1 cellular context compared by ENCODE assay signal in genomic region chr2:29119211-29119610, GRCh38.
A peak's percentile ranks its signal among the peaks of the same experiment; 100 is the strongest.
TF ChIP-seq lines count a peak whose summit lies in the region.

No MANE protein-coding gene starts in this region.

TF ChIP-seq in HEK293, 187 proteins besides CTCF, POLR2A, EP300 and RAD21 (continued from another document):
- TF ChIP-seq REST (tag by site-specific recombination; IDR thresholded peaks at IDR 0.05) (no peak), ZNF549 (tag by site-specific recombination; IDR thresholded peaks at IDR 0.05) (no peak)
- TF ChIP-seq, protein P1, sequence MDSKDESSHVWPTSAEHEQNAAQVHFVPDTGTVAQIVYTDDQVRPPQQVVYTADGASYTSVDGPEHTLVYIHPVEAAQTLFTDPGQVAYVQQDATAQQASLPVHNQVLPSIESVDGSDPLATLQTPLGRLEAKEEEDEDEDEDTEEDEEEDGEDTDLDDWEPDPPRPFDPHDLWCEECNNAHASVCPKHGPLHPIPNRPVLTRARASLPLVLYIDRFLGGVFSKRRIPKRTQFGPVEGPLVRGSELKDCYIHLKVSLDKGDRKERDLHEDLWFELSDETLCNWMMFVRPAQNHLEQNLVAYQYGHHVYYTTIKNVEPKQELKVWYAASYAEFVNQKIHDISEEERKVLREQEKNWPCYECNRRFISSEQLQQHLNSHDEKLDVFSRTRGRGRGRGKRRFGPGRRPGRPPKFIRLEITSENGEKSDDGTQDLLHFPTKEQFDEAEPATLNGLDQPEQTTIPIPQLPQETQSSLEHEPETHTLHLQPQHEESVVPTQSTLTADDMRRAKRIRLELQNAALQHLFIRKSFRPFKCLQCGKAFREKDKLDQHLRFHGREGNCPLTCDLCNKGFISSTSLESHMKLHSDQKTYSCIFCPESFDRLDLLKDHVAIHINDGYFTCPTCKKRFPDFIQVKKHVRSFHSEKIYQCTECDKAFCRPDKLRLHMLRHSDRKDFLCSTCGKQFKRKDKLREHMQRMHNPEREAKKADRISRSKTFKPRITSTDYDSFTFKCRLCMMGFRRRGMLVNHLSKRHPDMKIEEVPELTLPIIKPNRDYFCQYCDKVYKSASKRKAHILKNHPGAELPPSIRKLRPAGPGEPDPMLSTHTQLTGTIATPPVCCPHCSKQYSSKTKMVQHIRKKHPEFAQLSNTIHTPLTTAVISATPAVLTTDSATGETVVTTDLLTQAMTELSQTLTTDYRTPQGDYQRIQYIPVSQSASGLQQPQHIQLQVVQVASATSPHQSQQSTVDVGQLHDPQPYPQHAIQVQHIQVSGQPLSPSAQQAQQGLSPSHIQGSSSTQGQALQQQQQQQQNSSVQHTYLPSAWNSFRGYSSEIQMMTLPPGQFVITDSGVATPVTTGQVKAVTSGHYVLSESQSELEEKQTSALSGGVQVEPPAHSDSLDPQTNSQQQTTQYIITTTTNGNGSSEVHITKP (tag by site-specific recombination; IDR thresholded peaks at IDR 0.05): 0 out of 2 replicates have a peak, but pooled peaks have one; percentile 17
